Comparison of ENCODE assay signal across 9 cellular contexts in genomic region chr12:57012600-57013465, GRCh38. TPM values are rescaled to one million over a fixed set of nuclear protein-coding genes. Genes with fewer than 3 reads are reported as not detected.
DNase-seq lines count a peak whose midpoint lies in the region; ATAC-seq lines count a peak whose summit lies in the region.
"Had no signal": no experiment of that assay in that cellular context is flagged by ENCODE, and none has a peak within 500 bp of the region (broad histone marks: within the 10 kb centered on the region; RNA-seq: fewer than 3 reads in every experiment).

No MANE protein-coding gene starts in this region.

- ATAC-seq in GM18520 (IDR thresholded peaks at IDR 0.05; ENCODE audit: unreplicated experiment) (peak; percentile 54), GM21381 (IDR thresholded peaks at IDR 0.05; ENCODE audit: unreplicated experiment) (peak; percentile 68), HG03108 (IDR thresholded peaks at IDR 0.05; ENCODE audit: unreplicated experiment) (peak; percentile 87)
- ATAC-seq in stimulated activated naive CD8-positive, alpha-beta T cell treated with anti-CD3 and anti-CD28 coated beads, Interleukin-15, Interleukin-2, amounts not matched to agents 100 U/mL and 50 U/mL, for 24 hours, result no peak
- no peak for ATAC-seq in activated naive CD4-positive, alpha-beta T cell treated with anti-CD3 and anti-CD28 coated beads, Interleukin-2, amount 50 U/mL, for 72 hours
- ATAC-seq: body of pancreas had no signal

- H3K27ac Mint-ChIP-seq in activated naive CD4-positive, alpha-beta T cell treated with anti-CD3 and anti-CD28 coated beads, Interleukin-2, amount 50 U/mL, for 72 hours, result no peak overlapping the region

- H3K36me3 Mint-ChIP-seq in activated naive CD4-positive, alpha-beta T cell treated with anti-CD3 and anti-CD28 coated beads, Interleukin-2, amount 50 U/mL, for 72 hours, result no peaks in the 10 kb centered on the region

- DNase-seq in left kidney (ENCODE audit: low read depth, low spot score) (peak; percentile 38), GM03348 (ENCODE audit: low spot score) (no peak)
- no peak for DNase-seq in stimulated activated naive CD8-positive, alpha-beta T cell treated with anti-CD3 and anti-CD28 coated beads, Interleukin-15, Interleukin-2, amounts not matched to agents 100 U/mL and 50 U/mL, for 24 hours
- DNase-seq in activated naive CD4-positive, alpha-beta T cell treated with anti-CD3 and anti-CD28 coated beads, Interleukin-2, amount 50 U/mL, for 72 hours (ENCODE audit: low spot score in 2 of 2), result no peak
- DNase-seq: body of pancreas had no signal

- no peaks in the 10 kb centered on the region for H3K9me3 Mint-ChIP-seq in activated naive CD4-positive, alpha-beta T cell treated with anti-CD3 and anti-CD28 coated beads, Interleukin-2, amount 50 U/mL, for 72 hours

RNA-seq across cellular contexts. Expression of gene TAC3, which starts 3.5 kb away (rescaled TPM):
- 1 to 10 TPM in 1 of 2 donors, under 1 TPM in 1; 0.50 to 1.7 TPM for total RNA-seq in activated naive CD4-positive, alpha-beta T cell treated with anti-CD3 and anti-CD28 coated beads, Interleukin-2, amount 50 U/mL, for 72 hours
- total RNA-seq: body of pancreas, mononuclear cell had no signal

RNA-seq across cellular contexts. Expression of gene ZBTB39, which starts 6.5 kb away (rescaled TPM):
- 1 to 10 TPM; 5.1 to 6.1 TPM for total RNA-seq in activated naive CD4-positive, alpha-beta T cell treated with anti-CD3 and anti-CD28 coated beads, Interleukin-2, amount 50 U/mL, for 72 hours

RNA-seq across cellular contexts. Expression of gene MYO1A, which starts 37.1 kb away (rescaled TPM):
- total RNA-seq in activated naive CD4-positive, alpha-beta T cell treated with anti-CD3 and anti-CD28 coated beads, Interleukin-2, amount 50 U/mL, for 72 hours, result 1 to 10 TPM; 3.3 to 4.7 TPM

RNA-seq across cellular contexts. Expression of gene RDH16, which starts 55.4 kb away (rescaled TPM):
- total RNA-seq in activated naive CD4-positive, alpha-beta T cell treated with anti-CD3 and anti-CD28 coated beads, Interleukin-2, amount 50 U/mL, for 72 hours, result under 1 TPM; 0.29 to 0.93 TPM

Comparison
In these comparisons a context has a peak if more than half of its experiments do, and no peak if none do; other contexts are left out.
1. ATAC-seq: peak in GM18520 (single experiment), GM21381 (single experiment) and HG03108 (single experiment); none in stimulated activated naive CD8-positive, alpha-beta T cell treated with anti-CD3 and anti-CD28 coated beads, Interleukin-15, Interleukin-2, amounts not matched to agents 100 U/mL and 50 U/mL, for 24 hours (single experiment) and activated naive CD4-positive, alpha-beta T cell treated with anti-CD3 and anti-CD28 coated beads, Interleukin-2, amount 50 U/mL, for 72 hours (0 of 2).